In the genomic region with DNA sequence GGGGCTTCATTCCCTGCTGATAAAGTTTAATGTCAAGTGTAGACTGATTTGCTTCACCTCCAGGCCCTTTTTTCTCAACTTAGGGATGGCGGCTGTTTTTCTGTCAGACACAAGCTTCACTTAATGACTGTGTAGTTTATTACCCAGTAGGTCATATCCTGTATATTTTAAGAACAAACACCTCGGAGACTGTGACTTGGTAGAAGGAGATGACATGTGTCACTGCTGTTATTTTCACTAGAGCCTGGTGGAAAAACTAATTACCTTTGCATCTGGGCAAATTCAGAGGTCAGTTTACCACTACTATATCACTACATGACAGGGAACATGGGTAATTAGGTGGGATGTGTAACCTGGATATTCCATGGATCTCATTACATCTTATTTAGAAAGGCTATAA, we compare ENCODE assay signal across 29 cellular contexts.
"Had no signal": no experiment of that assay in that cellular context is flagged by ENCODE, and none has a peak within 500 bp of the region (broad histone marks: within the 10 kb centered on the region; RNA-seq: fewer than 3 reads in every experiment).

No MANE protein-coding gene starts in this region.

- H3K4me3 ChIP-seq: colonic mucosa, coronary artery, dorsolateral prefrontal cortex, esophagus muscularis mucosa, esophagus squamous epithelium, gastrocnemius medialis, gastroesophageal sphincter, heart left ventricle, heart right ventricle had no signal

- DNase-seq: colonic mucosa; cortex of kidney; dermis blood vessel endothelial cell; dorsolateral prefrontal cortex; effector CD4-positive, alpha-beta T cell; effector CD8-positive, alpha-beta T cell; effector memory CD4-positive, alpha-beta T cell; effector memory CD8-positive, alpha-beta T cell; endodermal cell; erythroblast; esophagus squamous epithelium; foreskin fibroblast; foreskin keratinocyte; foreskin melanocyte; gastrocnemius medialis; glutamatergic neuron; head of caudate nucleus; heart left ventricle; heart right ventricle had no signal

- ATAC-seq: effector memory CD8-positive, alpha-beta T cell; esophagus mucosa; foreskin keratinocyte; gastrocnemius medialis; gastroesophageal sphincter; heart left ventricle; heart right ventricle had no signal

- H3K36me3 ChIP-seq: colonic mucosa, esophagus muscularis mucosa, esophagus squamous epithelium, gastrocnemius medialis, gastroesophageal sphincter, heart left ventricle, heart right ventricle had no signal

- H3K27ac Mint-ChIP-seq: dendritic cell treated with granulocyte-macrophage colony-stimulating factor and Interleukin-4, amounts not matched to agents 40 ng/mL and 50 ng/mL, for 4 days; effector memory CD8-positive, alpha-beta T cell; endodermal cell had no signal

- H3K27me3 ChIP-seq: colonic mucosa, esophagus muscularis mucosa, esophagus squamous epithelium, foreskin keratinocyte, gastrocnemius medialis, gastroesophageal sphincter, heart left ventricle had no signal

- H3K27me3 Mint-ChIP-seq: dendritic cell treated with granulocyte-macrophage colony-stimulating factor and Interleukin-4, amounts not matched to agents 40 ng/mL and 50 ng/mL, for 4 days had no signal

- H3K27ac ChIP-seq: colonic mucosa, coronary artery, dorsolateral prefrontal cortex, epithelial cell of prostate, esophagus muscularis mucosa, esophagus squamous epithelium, foreskin keratinocyte, gastrocnemius medialis, gastroesophageal sphincter, heart left ventricle, heart right ventricle had no signal

- H3K9me3 ChIP-seq: colonic mucosa, esophagus muscularis mucosa, esophagus squamous epithelium, gastrocnemius medialis, gastroesophageal sphincter, heart left ventricle, heart right ventricle had no signal

- FAIRE-seq: colon, endometrium, endothelial cell of umbilical vein, frontal cortex had no signal

- H3K4me3 Mint-ChIP-seq: dendritic cell treated with granulocyte-macrophage colony-stimulating factor and Interleukin-4, amounts not matched to agents 40 ng/mL and 50 ng/mL, for 4 days; effector memory CD8-positive, alpha-beta T cell; endodermal cell had no signal

- H3K4me1 ChIP-seq: colonic mucosa, esophagus muscularis mucosa, esophagus squamous epithelium, gastrocnemius medialis, gastroesophageal sphincter, heart left ventricle, heart right ventricle had no signal
